ENCODE assay signal across 17 cellular contexts in the genomic region with DNA sequence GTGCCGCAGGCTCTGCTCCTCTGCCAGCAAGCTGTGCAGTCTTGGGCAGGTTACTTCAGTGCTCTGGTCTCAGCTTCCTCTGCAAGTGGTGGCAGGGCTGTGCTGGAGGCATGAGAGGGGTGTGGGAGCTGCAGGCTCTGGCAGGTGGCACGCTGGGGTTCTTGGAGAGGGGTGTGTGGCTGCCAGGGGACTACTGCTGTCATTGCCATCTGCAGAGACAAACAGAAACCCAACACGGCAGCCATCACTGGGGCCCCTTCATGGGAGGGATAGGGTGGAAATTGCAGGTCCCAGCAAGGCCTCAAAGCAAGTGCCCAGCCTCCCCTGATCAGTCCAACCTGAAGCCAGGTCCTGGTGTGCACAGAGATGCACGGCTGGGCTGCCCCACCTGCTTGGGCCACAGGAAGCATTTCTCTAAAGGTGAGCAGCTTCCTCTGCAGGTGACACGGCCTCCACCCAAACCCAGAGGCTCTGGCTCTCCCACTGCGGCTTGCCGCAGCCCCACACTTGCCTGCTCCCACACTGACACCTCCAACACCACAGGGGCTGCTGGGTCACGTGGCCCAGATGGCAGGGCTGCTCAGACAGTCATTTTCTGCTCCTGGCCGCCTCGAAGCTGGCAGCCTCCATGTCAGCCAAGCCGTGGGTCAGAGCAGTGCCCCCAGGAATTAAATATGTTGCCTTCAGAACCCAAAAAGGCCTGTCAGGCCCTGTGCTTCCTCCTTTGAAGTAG. TPM values are rescaled to one million over a fixed set of nuclear protein-coding genes. Genes with fewer than 3 reads are reported as not detected.
A peak's percentile ranks its signal among the peaks of the same experiment; 100 is the strongest.
DNase-seq lines count a peak whose midpoint lies in the region; TF ChIP-seq lines count a peak whose summit lies in the region.
"Had no signal": no experiment of that assay in that cellular context is flagged by ENCODE, and none has a peak within 500 bp of the region (broad histone marks: within the 10 kb centered on the region; RNA-seq: fewer than 3 reads in every experiment).

No MANE protein-coding gene starts in this region.

- H3K4me3 Mint-ChIP-seq in osteocyte (ENCODE audit: unreplicated experiment): no peak overlapping the region
- H3K4me3 Mint-ChIP-seq: T-helper 1 cell treated with Interleukin-12 subunit alpha and Interleukin-12 subunit beta and Interleukin-4 antibody, amounts not matched to agents 30 μg/mL and 1 μg/mL, for 36 hours had no signal

- H3K9me3 ChIP-seq in esophagus (ENCODE audit: control insufficient read depth in 2 of 2, insufficient read depth in 1 of 2, low read depth in 1 of 2, low read length in 1 of 2): peaks cover 0 to 5% of the 10 kb centered on the region in 2 donors
- H3K9me3 ChIP-seq: neutrophil had no signal

- peak; percentile 46 for DNase-seq in Jurkat, Clone E6-1 (ENCODE audit: low read depth, low spot score)
- peak; percentile 83 for DNase-seq in osteocyte (ENCODE audit: extremely low spot score, unreplicated experiment)
- DNase-seq in activated gamma-delta T cell treated with Interleukin-2 at 50 U/mL for 16 hours: no peak
- DNase-seq in NCI-H128 (lab: John Stamatoyannopoulos, UW; ENCODE audit: unreplicated experiment): no peak
- no peak for DNase-seq in HT-29 (ENCODE audit: low spot score)
- DNase-seq in NCI-H1694 (lab: John Stamatoyannopoulos, UW): no peak
- DNase-seq: activated CD4-positive, alpha-beta T cell treated with anti-CD3 and anti-CD28 coated beads for 48 hours; caudate nucleus; DMS153; KBM-7; NCI-H146; NCI-H510A treated with DMSO at 0.1 percent for 48 hours had no signal

- H3K4me1 ChIP-seq in ACC112 (ENCODE audit: control insufficient read depth, insufficient read depth, low read length, unreplicated experiment): peaks cover 26% of the 10 kb centered on the region
- peaks cover 4 to 6% of the 10 kb centered on the region in 2 donors for H3K4me1 ChIP-seq in esophagus (ENCODE audit: control insufficient read depth in 2 of 2, insufficient read depth in 2 of 2, low read length in 1 of 2)

- H3K27me3 ChIP-seq in ACC112 (ENCODE audit: insufficient read depth, low read length) (no peaks in the 10 kb centered on the region), esophagus (ENCODE audit: control insufficient read depth in 1 of 2, insufficient read depth in 2 of 2, low read length in 2 of 2) (peaks cover 0 to 5% of the 10 kb centered on the region in 2 donors)

- no peaks in the 10 kb centered on the region for H3K27me3 Mint-ChIP-seq in osteocyte (ENCODE audit: unreplicated experiment)

- no peaks in the 10 kb centered on the region for H3K36me3 Mint-ChIP-seq in osteocyte (ENCODE audit: unreplicated experiment)

- no peak for TF ChIP-seq CTCF in osteocyte (IDR thresholded peaks at IDR 0.05)

- H3K36me3 ChIP-seq in ACC112 (ENCODE audit: insufficient read depth, low read length) (no peaks in the 10 kb centered on the region), esophagus (ENCODE audit: control insufficient read depth in 2 of 2, insufficient read depth in 2 of 2, low read length in 1 of 2) (no peaks in the 10 kb centered on the region)
- H3K36me3 ChIP-seq: neutrophil had no signal

- H3K4me1 Mint-ChIP-seq in osteocyte (ENCODE audit: unreplicated experiment): peaks cover 13% of the 10 kb centered on the region

- no peak overlapping the region for H2AFZ ChIP-seq in ACC112 (ENCODE audit: low read length, unreplicated experiment)
- H2AFZ ChIP-seq: hepatocyte had no signal

- 64 to 74% methylated on average over 11 of the region's 11 CpGs for WGBS in esophagus, 2 donors

- H3K9me3 Mint-ChIP-seq in osteocyte (ENCODE audit: unreplicated experiment): peaks cover 1% of the 10 kb centered on the region

- H3K4me3 ChIP-seq in ACC112 (ENCODE audit: low read depth, low read length) (no peak overlapping the region), esophagus (ENCODE audit: low read depth in 1 of 2, low read length in 2 of 2) (no peak overlapping the region)
- no peak overlapping the region for H3K4me3 ChIP-seq in Jurkat, Clone E6-1 (ENCODE audit: low read length)
- H3K4me3 ChIP-seq: hepatocyte had no signal

- no peak overlapping the region for H3K27ac Mint-ChIP-seq in osteocyte (ENCODE audit: unreplicated experiment)
- H3K27ac Mint-ChIP-seq: T-helper 1 cell treated with Interleukin-12 subunit alpha and Interleukin-12 subunit beta and Interleukin-4 antibody, amounts not matched to agents 30 μg/mL and 1 μg/mL, for 36 hours had no signal

- peaks cover 12% of the 10 kb centered on the region for H3K79me2 ChIP-seq in ACC112 (ENCODE audit: control insufficient read depth, insufficient read depth, low read length, unreplicated experiment)

- peak overlapping the region; percentile 95 for H3K27ac ChIP-seq in ACC112 (ENCODE audit: low read depth, low read length)
- peak overlapping the region; percentile 76 to 93 for H3K27ac ChIP-seq in esophagus (ENCODE audit: low read depth in 2 of 2, low read length in 1 of 2)
- H3K27ac ChIP-seq: neutrophil had no signal

RNA-seq across cellular contexts. Expression of a gene that starts 4.1 kb away (rescaled TPM):
- polyA plus RNA-seq in Jurkat, Clone E6-1 (2012; ENCODE audit: insufficient read depth, insufficient read length): 14.8 TPM
- polyA plus RNA-seq in esophagus: 100 to 1,000 TPM; 120 to 161 TPM
- total RNA-seq in osteocyte: 1,821 and 1,951 TPM in 2 replicates
- not detected in 2 replicates for total RNA-seq in HT-29 (2014; rRNA removed; shearing (Covaris generic))

Comparison
In these comparisons a context has a peak if more than half of its experiments do, and no peak if none do; other contexts are left out.
1. DNase-seq: peak in Jurkat, Clone E6-1 (single experiment) and osteocyte (single experiment); none in activated gamma-delta T cell treated with Interleukin-2 at 50 U/mL for 16 hours (single experiment), NCI-H128 (single experiment), HT-29 (single experiment) and NCI-H1694 (single experiment).
2. RNA of a gene that starts 4.1 kb away (total RNA-seq): 1,821 to 1,951 TPM in osteocyte; not detected in HT-29; every median in the first group is over 1,000 times any median in the second.